In genomic region chr14:104427126-104427851, GRCh38 we compare ENCODE assay signal across 32 cellular contexts.
DNase-seq lines count a peak whose midpoint lies in the region; ATAC-seq, FAIRE-seq and TF ChIP-seq lines count a peak whose summit lies in the region.
"Had no signal": no experiment of that assay in that cellular context is flagged by ENCODE, and none has a peak within 500 bp of the region (broad histone marks: within the 10 kb centered on the region; RNA-seq: fewer than 3 reads in every experiment).

No MANE protein-coding gene starts in this region.

- no peaks in the 10 kb centered on the region for H4K20me1 ChIP-seq in H1 (replicated peaks in 1 of 2; ENCODE audit: control insufficient read depth in 1 of 2, insufficient read depth in 2 of 2, low read length in 2 of 2)

- H2BK5ac ChIP-seq in H1 (ENCODE audit: low read depth, low read length): 0 out of 2 replicates have a peak overlapping the region, but pooled peaks have one; percentile 30

- no peak overlapping the region for H4K5ac ChIP-seq in H1 (ENCODE audit: insufficient read length, low read depth, low read length)

- H3K4me3 ChIP-seq in H1 (ENCODE audit: extremely low read depth in 1 of 4, insufficient read depth in 2 of 4, low read depth in 3 of 4, low read length in 4 of 4): no peak overlapping the region
- H3K4me3 ChIP-seq: ascending aorta, cardiac muscle cell, HAP-1, hepatocyte, left lung, MG63, transverse colon had no signal

- no peak overlapping the region for H3K18ac ChIP-seq in H1 (ENCODE audit: extremely low read depth, low read length)

- peaks cover 0 to 4% (median 0%) of the 10 kb centered on the region in 4 experiments; a peak in 1 of 7 replicates for H3K4me1 ChIP-seq in H1 (replicated peaks in 1 of 4; ENCODE audit: control insufficient read depth in 3 of 4, insufficient read depth in 4 of 4, low read length in 3 of 4)
- H3K4me1 ChIP-seq: ascending aorta, HAP-1, left lung had no signal

- POLR2A ChIA-PET in activated CD8-positive, alpha-beta T cell treated with anti-CD3 and anti-CD28 coated beads, Interleukin-2, amount 10 ng/mL, durations not matched to agents 7 days and 5 days (lab: Charles Lee): no interaction called here
- POLR2A ChIA-PET in activated CD8-positive, alpha-beta T cell treated with anti-CD3 and anti-CD28 coated beads for 36 hours (lab: Charles Lee): no interaction called here
- POLR2A ChIA-PET in H1 (lab: Charles Lee; ENCODE audit: partially characterized antibody): no interaction called here

- ATAC-seq in activated CD8-positive, alpha-beta T cell treated with anti-CD3 and anti-CD28 coated beads, Interleukin-2, amount 10 ng/mL, durations not matched to agents 7 days and 5 days: no peak
- no peak for ATAC-seq in activated CD8-positive, alpha-beta T cell treated with anti-CD3 and anti-CD28 coated beads for 36 hours
- no peak for ATAC-seq in GM19467 (IDR thresholded peaks at IDR 0.05; ENCODE audit: unreplicated experiment)
- ATAC-seq in GM21423 (IDR thresholded peaks at IDR 0.05; ENCODE audit: unreplicated experiment): no peak
- no peak for ATAC-seq in HG02981 (IDR thresholded peaks at IDR 0.05; ENCODE audit: unreplicated experiment)
- ATAC-seq: left lung; naive thymus-derived CD4-positive, alpha-beta T cell; stimulated activated naive CD8-positive, alpha-beta T cell treated with anti-CD3 and anti-CD28 coated beads, Interleukin-15, amount 100 ng/mL, for 72 hours had no signal

- H3K36me3 Mint-ChIP-seq in activated CD8-positive, alpha-beta T cell treated with anti-CD3 and anti-CD28 coated beads, Interleukin-2, amount 10 ng/mL, durations not matched to agents 7 days and 5 days (ENCODE audit: low read depth): no peaks in the 10 kb centered on the region
- H3K36me3 Mint-ChIP-seq in activated CD8-positive, alpha-beta T cell treated with anti-CD3 and anti-CD28 coated beads for 36 hours (ENCODE audit: low read depth): no peaks in the 10 kb centered on the region
- H3K36me3 Mint-ChIP-seq: activated naive CD8-positive, alpha-beta T cell treated with anti-CD3 and anti-CD28 coated beads, Interleukin-2, amount 10 ng/mL, durations not matched to agents 7 days and 5 days; naive thymus-derived CD4-positive, alpha-beta T cell had no signal

- H3K4me2 ChIP-seq in H1 (ENCODE audit: insufficient read depth in 1 of 2, low read depth in 2 of 2, low read length in 2 of 2): no peak overlapping the region
- H3K4me2 ChIP-seq: hepatocyte had no signal

- no peak for TF ChIP-seq POLR2A in H1 (IDR thresholded peaks at IDR 0.05; ENCODE audit: control extremely low read depth in 1 of 2, low read depth in 2 of 2, low read length in 2 of 2)

- H3K56ac ChIP-seq in H1 (replicated peaks; ENCODE audit: insufficient read length, low read depth, low read length): no peak overlapping the region

- H3K9me3 Mint-ChIP-seq in activated CD8-positive, alpha-beta T cell treated with anti-CD3 and anti-CD28 coated beads, Interleukin-2, amount 10 ng/mL, durations not matched to agents 7 days and 5 days (ENCODE audit: insufficient read depth): no peaks in the 10 kb centered on the region
- no peaks in the 10 kb centered on the region for H3K9me3 Mint-ChIP-seq in activated CD8-positive, alpha-beta T cell treated with anti-CD3 and anti-CD28 coated beads for 36 hours
- H3K9me3 Mint-ChIP-seq: activated naive CD8-positive, alpha-beta T cell treated with anti-CD3 and anti-CD28 coated beads, Interleukin-2, amount 10 ng/mL, durations not matched to agents 7 days and 5 days; dendritic cell treated with granulocyte-macrophage colony-stimulating factor and Interleukin-4, amounts not matched to agents 40 ng/mL and 50 ng/mL, for 4 days; naive thymus-derived CD4-positive, alpha-beta T cell; stimulated activated naive CD8-positive, alpha-beta T cell treated with anti-CD3 and anti-CD28 coated beads, Interleukin-15, amount 100 ng/mL, for 72 hours had no signal

- CTCF ChIA-PET in activated CD8-positive, alpha-beta T cell treated with anti-CD3 and anti-CD28 coated beads, Interleukin-2, amount 10 ng/mL, durations not matched to agents 7 days and 5 days (lab: Charles Lee): no interaction called here
- CTCF ChIA-PET in activated CD8-positive, alpha-beta T cell treated with anti-CD3 and anti-CD28 coated beads for 36 hours (lab: Charles Lee): no interaction called here
- CTCF ChIA-PET in H1 (lab: Charles Lee; ENCODE audit: partially characterized antibody): interaction anchor here (0.9 to 1.6 kb wide), 6 partner anchors 14 to 335 kb away, joined by 3 to 4 read pairs (median 3); no protein-coding TSS in a partner anchor

- no peak for TF ChIP-seq CTCF in activated CD8-positive, alpha-beta T cell treated with anti-CD3 and anti-CD28 coated beads for 36 hours (IDR thresholded peaks at IDR 0.05)
- no peak for TF ChIP-seq CTCF in H1 (IDR thresholded peaks at IDR 0.05; ENCODE audit: control extremely low read depth in 1 of 3, insufficient read depth in 1 of 3, low read depth in 1 of 3, low read length in 3 of 3)

- H3K9ac ChIP-seq in H1 (replicated peaks in 1 of 4; ENCODE audit: extremely low read depth in 1 of 4, low read depth in 3 of 4, low read length in 3 of 4): no peak overlapping the region

- TF ChIP-seq RAD21 in H1 (IDR thresholded peaks at IDR 0.05 in 1 of 2, conservative IDR thresholded peaks at IDR 0.05 in 1 of 2; ENCODE audit: low read depth in 2 of 2, low read length in 2 of 2): no peak

- H3K27me3 ChIP-seq in H1 (replicated peaks in 1 of 4; ENCODE audit: control insufficient read depth in 3 of 4, extremely low read depth in 1 of 4, insufficient read depth in 3 of 4, low read length in 3 of 4): no peaks in the 10 kb centered on the region
- H3K27me3 ChIP-seq: ascending aorta, cardiac muscle cell, hepatocyte, MG63, transverse colon had no signal

- no peak overlapping the region for H3K4ac ChIP-seq in H1 (replicated peaks; ENCODE audit: insufficient read length, low read depth, low read length)

- no peak overlapping the region for H3K14ac ChIP-seq in H1 (ENCODE audit: insufficient read length)

- no peak for FAIRE-seq in H1 (lab: Jason Lieb, UNC)
- FAIRE-seq: frontal cortex, G401.6, GM19239, small intestine had no signal

- intact Hi-C loops in activated CD8-positive, alpha-beta T cell treated with anti-CD3 and anti-CD28 coated beads for 36 hours (cut with micrococcal nuclease): no loop called here
- intact Hi-C loops in posterior vena cava (cut with DNase I): no loop called here

- whole genome bisulfite sequencing in H1 (ENCODE audit: extremely low coverage in 1 of 2, insufficient coverage in 1 of 2, insufficient read length in 1 of 2, insufficient replicate concordance in 2 of 2, low coverage in 1 of 2, low lambda C conversion rate in 2 of 2, missing lambda C conversion rate in 1 of 2), 2 experiments: 85% methylated on average over 16 of the region's 21 CpGs; no CpG with 5 or more reads in 1 of the 2 experiments

- no peaks in the 10 kb centered on the region for H3K36me3 ChIP-seq in H1 (ENCODE audit: control insufficient read depth in 2 of 4, insufficient read depth in 4 of 4, low read length in 3 of 4)
- H3K36me3 ChIP-seq: ascending aorta, cardiac muscle cell, HAP-1, left lung, MG63, transverse colon had no signal

- no peak overlapping the region for H2BK15ac ChIP-seq in H1 (ENCODE audit: low read length)

- H2BK20ac ChIP-seq in H1 (ENCODE audit: low read length): no peak overlapping the region

- no peaks in the 10 kb centered on the region for H3K79me1 ChIP-seq in H1 (ENCODE audit: low read depth, low read length)

- H2AFZ ChIP-seq in H1 (ENCODE audit: low read length): no peak overlapping the region
- H2AFZ ChIP-seq: hepatocyte had no signal

- no peak overlapping the region for H3K23ac ChIP-seq in H1 (ENCODE audit: insufficient read length)

- no peaks in the 10 kb centered on the region for H3K9me3 ChIP-seq in H1 (ENCODE audit: insufficient read depth in 2 of 2, low read depth in 1 of 2, low read length in 1 of 2)
- H3K9me3 ChIP-seq: ascending aorta, HAP-1, left lung, MG63, transverse colon had no signal

- H3K4me1 Mint-ChIP-seq in activated CD8-positive, alpha-beta T cell treated with anti-CD3 and anti-CD28 coated beads, Interleukin-2, amount 10 ng/mL, durations not matched to agents 7 days and 5 days (ENCODE audit: low read depth): no peaks in the 10 kb centered on the region
- H3K4me1 Mint-ChIP-seq in activated CD8-positive, alpha-beta T cell treated with anti-CD3 and anti-CD28 coated beads for 36 hours (ENCODE audit: low read depth): no peaks in the 10 kb centered on the region
- H3K4me1 Mint-ChIP-seq: activated naive CD8-positive, alpha-beta T cell treated with anti-CD3 and anti-CD28 coated beads, Interleukin-2, amount 10 ng/mL, durations not matched to agents 7 days and 5 days; B cell; stimulated activated naive CD8-positive, alpha-beta T cell treated with anti-CD3 and anti-CD28 coated beads, Interleukin-15, amount 100 ng/mL, for 72 hours had no signal

- H3K27ac Mint-ChIP-seq in activated CD8-positive, alpha-beta T cell treated with anti-CD3 and anti-CD28 coated beads, Interleukin-2, amount 10 ng/mL, durations not matched to agents 7 days and 5 days: no peak overlapping the region
- no peak overlapping the region for H3K27ac Mint-ChIP-seq in activated CD8-positive, alpha-beta T cell treated with anti-CD3 and anti-CD28 coated beads for 36 hours
- H3K27ac Mint-ChIP-seq: activated naive CD8-positive, alpha-beta T cell treated with anti-CD3 and anti-CD28 coated beads, Interleukin-2, amount 10 ng/mL, durations not matched to agents 7 days and 5 days; B cell; dendritic cell treated with granulocyte-macrophage colony-stimulating factor and Interleukin-4, amounts not matched to agents 40 ng/mL and 50 ng/mL, for 4 days; naive thymus-derived CD4-positive, alpha-beta T cell; stimulated activated naive CD8-positive, alpha-beta T cell treated with anti-CD3 and anti-CD28 coated beads, Interleukin-15, amount 100 ng/mL, for 72 hours had no signal

- no peak overlapping the region for H4K91ac ChIP-seq in H1 (replicated peaks; ENCODE audit: insufficient read length, low read length)

- no peaks in the 10 kb centered on the region; the same call in 1 of the 2 replicates for H3K23me2 ChIP-seq in H1 (ENCODE audit: low read depth, low read length)

- H2AK5ac ChIP-seq in H1 (ENCODE audit: low read depth, low read length): no peak overlapping the region

- TF ChIP-seq EP300 in H1 (IDR thresholded peaks at IDR 0.05; ENCODE audit: borderline replicate concordance in 1 of 2, low read depth in 2 of 2, low read length in 2 of 2): no peak

- peak; percentile 14 for DNase-seq in activated CD8-positive, alpha-beta T cell treated with anti-CD3 and anti-CD28 coated beads, Interleukin-2, amount 10 ng/mL, durations not matched to agents 7 days and 5 days
- no peak for DNase-seq in activated CD8-positive, alpha-beta T cell treated with anti-CD3 and anti-CD28 coated beads for 36 hours
- DNase-seq in D341Med (ENCODE audit: low spot score) (peak; percentile 18), H1 (ENCODE audit: low read depth in 1 of 2, low spot score in 2 of 2) (no peak), posterior vena cava (ENCODE audit: low spot score) (peak; percentile 77)
- DNase-seq: activated CD4-positive, alpha-beta T cell treated with anti-CD3 and anti-CD28 coated beads for 48 hours; activated effector memory CD4-positive, alpha-beta T cell treated with Interleukin-2 at 50 U/mL for 16 hours; activated naive CD8-positive, alpha-beta T cell treated with anti-CD3 and anti-CD28 coated beads, Interleukin-2, amount 10 ng/mL, durations not matched to agents 7 days and 5 days; KG1; MG63; midbrain; naive thymus-derived CD4-positive, alpha-beta T cell; NCI-H2029 treated with DMSO at 0.1 percent for 48 hours; NCI-H2227 treated with DMSO at 0.1 percent for 48 hours; occipital lobe; small intestine; stimulated activated naive CD8-positive, alpha-beta T cell treated with anti-CD3 and anti-CD28 coated beads, Interleukin-15, amount 100 ng/mL, for 72 hours; transverse colon had no signal

- H3K4me3 Mint-ChIP-seq in activated CD8-positive, alpha-beta T cell treated with anti-CD3 and anti-CD28 coated beads, Interleukin-2, amount 10 ng/mL, durations not matched to agents 7 days and 5 days: no peak overlapping the region
- no peak overlapping the region for H3K4me3 Mint-ChIP-seq in activated CD8-positive, alpha-beta T cell treated with anti-CD3 and anti-CD28 coated beads for 36 hours
- H3K4me3 Mint-ChIP-seq: activated naive CD8-positive, alpha-beta T cell treated with anti-CD3 and anti-CD28 coated beads, Interleukin-2, amount 10 ng/mL, durations not matched to agents 7 days and 5 days; B cell; dendritic cell treated with granulocyte-macrophage colony-stimulating factor and Interleukin-4, amounts not matched to agents 40 ng/mL and 50 ng/mL, for 4 days; naive thymus-derived CD4-positive, alpha-beta T cell; stimulated activated naive CD8-positive, alpha-beta T cell treated with anti-CD3 and anti-CD28 coated beads, Interleukin-15, amount 100 ng/mL, for 72 hours had no signal

- H3K27me3 Mint-ChIP-seq in activated CD8-positive, alpha-beta T cell treated with anti-CD3 and anti-CD28 coated beads, Interleukin-2, amount 10 ng/mL, durations not matched to agents 7 days and 5 days (ENCODE audit: low read depth): no peaks in the 10 kb centered on the region
- peaks cover 4% of the 10 kb centered on the region for H3K27me3 Mint-ChIP-seq in activated CD8-positive, alpha-beta T cell treated with anti-CD3 and anti-CD28 coated beads for 36 hours
- H3K27me3 Mint-ChIP-seq: activated naive CD8-positive, alpha-beta T cell treated with anti-CD3 and anti-CD28 coated beads, Interleukin-2, amount 10 ng/mL, durations not matched to agents 7 days and 5 days; dendritic cell treated with granulocyte-macrophage colony-stimulating factor and Interleukin-4, amounts not matched to agents 40 ng/mL and 50 ng/mL, for 4 days had no signal

- H4K8ac ChIP-seq in H1 (ENCODE audit: extremely low read depth, insufficient read depth, low read length): no peak overlapping the region

- no peak overlapping the region for H2BK120ac ChIP-seq in H1 (replicated peaks; ENCODE audit: low read depth, low read length)

- no peaks in the 10 kb centered on the region for H3K79me2 ChIP-seq in H1 (ENCODE audit: control insufficient read depth in 1 of 2, insufficient read depth in 2 of 2, low read length in 2 of 2)
- H3K79me2 ChIP-seq: hepatocyte had no signal

- H2BK12ac ChIP-seq in H1 (ENCODE audit: low read depth, low read length): no peak overlapping the region

- H3K27ac ChIP-seq in H1 (ENCODE audit: low read depth, low read length): no peak overlapping the region
- H3K27ac ChIP-seq: ascending aorta, cardiac muscle cell, hepatocyte, left lung, RWPE1, transverse colon had no signal

Comparison
In these comparisons a context has a peak if more than half of its experiments do, and no peak if none do; other contexts are left out.
1. DNase-seq: peak in activated CD8-positive, alpha-beta T cell treated with anti-CD3 and anti-CD28 coated beads, Interleukin-2, amount 10 ng/mL, durations not matched to agents 7 days and 5 days (single experiment), D341Med (single experiment) and posterior vena cava (single experiment); none in activated CD8-positive, alpha-beta T cell treated with anti-CD3 and anti-CD28 coated beads for 36 hours (single experiment) and H1 (0 of 2).